In genomic region chr5:143583385-143583784, GRCh38 we compare ENCODE assay signal across 13 cellular contexts.
DNase-seq lines count a peak whose midpoint lies in the region; ATAC-seq and TF ChIP-seq lines count a peak whose summit lies in the region.
"Had no signal": no experiment of that assay in that cellular context is flagged by ENCODE, and none has a peak within 500 bp of the region (broad histone marks: within the 10 kb centered on the region; RNA-seq: fewer than 3 reads in every experiment).

No MANE protein-coding gene starts in this region.

- POLR2A ChIA-PET in activated B cell treated with CpG ODN at 0.5 μM for 24 hours (lab: Charles Lee), result interaction anchor here (1.2 to 1.3 kb wide), 2 partner anchors 10 to 179 kb away, joined by 3 to 8 read pairs; no protein-coding TSS in a partner anchor

- no peak overlapping the region for H3K4me3 Mint-ChIP-seq in activated naive CD8-positive, alpha-beta T cell treated with anti-CD3 and anti-CD28 coated beads, Interleukin-2, amount 50 U/mL, for 24 hours
- H3K4me3 Mint-ChIP-seq in activated naive CD8-positive, alpha-beta T cell treated with anti-CD3 and anti-CD28 coated beads for 36 hours, result no peak overlapping the region
- H3K4me3 Mint-ChIP-seq in activated B cell treated with CpG ODN at 0.5 μM for 24 hours, result peak overlapping the region; percentile 2

- peaks cover 3% of the 10 kb centered on the region for H3K36me3 Mint-ChIP-seq in activated naive CD8-positive, alpha-beta T cell treated with anti-CD3 and anti-CD28 coated beads, Interleukin-2, amount 50 U/mL, for 24 hours (ENCODE audit: low read depth)
- no peaks in the 10 kb centered on the region for H3K36me3 Mint-ChIP-seq in activated naive CD8-positive, alpha-beta T cell treated with anti-CD3 and anti-CD28 coated beads for 36 hours
- H3K36me3 Mint-ChIP-seq in activated B cell treated with CpG ODN at 0.5 μM for 24 hours (ENCODE audit: low read depth), result no peaks in the 10 kb centered on the region

- H3K27me3 Mint-ChIP-seq in activated naive CD8-positive, alpha-beta T cell treated with anti-CD3 and anti-CD28 coated beads, Interleukin-2, amount 50 U/mL, for 24 hours, result peaks cover 4% of the 10 kb centered on the region
- no peaks in the 10 kb centered on the region for H3K27me3 Mint-ChIP-seq in activated naive CD8-positive, alpha-beta T cell treated with anti-CD3 and anti-CD28 coated beads for 36 hours
- no peaks in the 10 kb centered on the region for H3K27me3 Mint-ChIP-seq in activated B cell treated with CpG ODN at 0.5 μM for 24 hours

- no peak for TF ChIP-seq CTCF in activated B cell treated with CpG ODN at 0.5 μM for 24 hours (IDR thresholded peaks at IDR 0.05)

- peaks cover 48% of the 10 kb centered on the region for H3K4me1 Mint-ChIP-seq in activated naive CD8-positive, alpha-beta T cell treated with anti-CD3 and anti-CD28 coated beads, Interleukin-2, amount 50 U/mL, for 24 hours
- peaks cover 25% of the 10 kb centered on the region for H3K4me1 Mint-ChIP-seq in activated naive CD8-positive, alpha-beta T cell treated with anti-CD3 and anti-CD28 coated beads for 36 hours
- H3K4me1 Mint-ChIP-seq in activated B cell treated with CpG ODN at 0.5 μM for 24 hours, result peaks cover 41% of the 10 kb centered on the region

- intact Hi-C loops in activated B cell treated with CpG ODN at 0.5 μM for 24 hours (cut with micrococcal nuclease), result loop anchor here (2.0 kb wide), 1 partner anchor 15 kb away; no protein-coding TSS in a partner anchor

- in situ Hi-C loops in KBM-7 (cut with MboI; ENCODE audit: low pct_unique_long_range_greater_than_20kb, low sequenced_read_pairs), result no loop called here

- peak; percentile 21 for ATAC-seq in activated naive CD8-positive, alpha-beta T cell treated with anti-CD3 and anti-CD28 coated beads, Interleukin-2, amount 50 U/mL, for 24 hours
- ATAC-seq in activated B cell treated with CpG ODN at 0.5 μM for 24 hours (ENCODE audit: low read depth), result peak; percentile 64
- ATAC-seq in stimulated activated naive CD8-positive, alpha-beta T cell treated with anti-CD3 and anti-CD28 coated beads, Interleukin-15, Interleukin-2, amounts not matched to agents 100 U/mL and 50 U/mL, for 24 hours, result peak; percentile 25

- DNase-seq in activated naive CD8-positive, alpha-beta T cell treated with anti-CD3 and anti-CD28 coated beads, Interleukin-2, amount 50 U/mL, for 24 hours, result no peak
- DNase-seq in activated naive CD8-positive, alpha-beta T cell treated with anti-CD3 and anti-CD28 coated beads for 36 hours, result no peak
- peak; percentile 28 for DNase-seq in KBM-7
- DNase-seq in activated B cell treated with CpG ODN at 0.5 μM for 24 hours, result no peak
- DNase-seq in stimulated activated naive CD8-positive, alpha-beta T cell treated with anti-CD3 and anti-CD28 coated beads, Interleukin-15, Interleukin-2, amounts not matched to agents 100 U/mL and 50 U/mL, for 24 hours, result no peak
- DNase-seq in UCSD-AML1 (lab: John Stamatoyannopoulos, UW; ENCODE audit: unreplicated experiment), result no peak
- no peak for DNase-seq in epidermal melanocyte (ENCODE audit: insufficient read length, low spot score)
- DNase-seq in iPS-NIHi7 (ENCODE audit: extremely low spot score), result no peak
- DNase-seq: activated T-cell treated with anti-CD3 and anti-CD28 coated beads, Interleukin-2, amount 50 U/mL, for 1 hour; amniotic stem cell; heart left ventricle; kidney glomerular epithelial cell; NCI-H2081 treated with DMSO at 0.1 percent for 48 hours had no signal

- no peak overlapping the region for H3K27ac Mint-ChIP-seq in activated naive CD8-positive, alpha-beta T cell treated with anti-CD3 and anti-CD28 coated beads, Interleukin-2, amount 50 U/mL, for 24 hours
- no peak overlapping the region for H3K27ac Mint-ChIP-seq in activated naive CD8-positive, alpha-beta T cell treated with anti-CD3 and anti-CD28 coated beads for 36 hours
- peak overlapping the region; percentile 38 for H3K27ac Mint-ChIP-seq in activated B cell treated with CpG ODN at 0.5 μM for 24 hours

- CTCF ChIA-PET in activated B cell treated with CpG ODN at 0.5 μM for 24 hours (lab: Charles Lee), result interaction anchor here (1.2 kb wide), 1 partner anchor 10 kb away, joined by 3 read pairs; no protein-coding TSS in a partner anchor

- H3K9me3 Mint-ChIP-seq in activated naive CD8-positive, alpha-beta T cell treated with anti-CD3 and anti-CD28 coated beads, Interleukin-2, amount 50 U/mL, for 24 hours, result peaks cover 12% of the 10 kb centered on the region
- H3K9me3 Mint-ChIP-seq in activated naive CD8-positive, alpha-beta T cell treated with anti-CD3 and anti-CD28 coated beads for 36 hours, result no peaks in the 10 kb centered on the region
- no peaks in the 10 kb centered on the region for H3K9me3 Mint-ChIP-seq in activated B cell treated with CpG ODN at 0.5 μM for 24 hours
